Comparison of ENCODE assay signal across 25 cellular contexts in genomic region chr12:75981247-75981646, GRCh38. TPM values are rescaled to one million over a fixed set of nuclear protein-coding genes. Genes with fewer than 3 reads are reported as not detected.
DNase-seq lines count a peak whose midpoint lies in the region; TF ChIP-seq lines count a peak whose summit lies in the region.
"Had no signal": no experiment of that assay in that cellular context is flagged by ENCODE, and none has a peak within 500 bp of the region (broad histone marks: within the 10 kb centered on the region; RNA-seq: fewer than 3 reads in every experiment).

No MANE protein-coding gene starts in this region.

- peaks cover 51% of the 10 kb centered on the region for H3F3A ChIP-seq in PC-9 (ENCODE audit: insufficient read depth, low read depth)

- H3K4me1 Mint-ChIP-seq in nephron progenitor cell, result peaks cover 70% of the 10 kb centered on the region

- H3K4me2 ChIP-seq in PC-9, result no peak overlapping the region
- H3K4me2 ChIP-seq: KMS-11 had no signal

- H3K4me1 ChIP-seq in left ventricle myocardium inferior (peaks cover 39% of the 10 kb centered on the region), right atrium auricular region (peaks cover 0 to 40% of the 10 kb centered on the region in 2 donors), PC-9 (replicated peaks; ENCODE audit: insufficient read depth) (peaks cover 81% of the 10 kb centered on the region)

- intact Hi-C loops in left ventricle myocardium inferior (cut with micrococcal nuclease), result no loop called here
- intact Hi-C loops in PC-9 (cut with micrococcal nuclease; ENCODE audit: unreplicated experiment), result no loop called here

- in situ Hi-C loops in brain microvascular endothelial cell (cut with HindIII; ENCODE audit: low pct_ligation_motif_present, low sequenced_read_pairs), result no loop called here

- H3K4me3 ChIP-seq in left ventricle myocardium inferior (no peak overlapping the region), right atrium auricular region (no peak overlapping the region), PC-9 (no peak overlapping the region), brain microvascular endothelial cell (ENCODE audit: low read depth, low read length) (no peak overlapping the region)
- H3K4me3 ChIP-seq: mucosa of descending colon, spleen had no signal

- TF ChIP-seq CTCF in left ventricle myocardium inferior (IDR thresholded peaks at IDR 0.05; ENCODE audit: borderline replicate concordance) (no peak), right atrium auricular region (IDR thresholded peaks at IDR 0.05) (no peak), PC-9 (conservative IDR thresholded peaks at IDR 0.05) (no peak), brain microvascular endothelial cell (IDR thresholded peaks at IDR 0.05; ENCODE audit: low read depth, low read length, missing control alignments) (no peak), nephron progenitor cell (IDR thresholded peaks at IDR 0.05) (no peak)

- POLR2A ChIA-PET in PC-9 (lab: Charles Lee; ENCODE audit: unreplicated experiment), result no interaction called here

- H3K27me3 ChIP-seq in left ventricle myocardium inferior (ENCODE audit: low read depth) (no peaks in the 10 kb centered on the region), right atrium auricular region (no peaks in the 10 kb centered on the region), PC-9 (ENCODE audit: insufficient read depth, low read depth) (no peaks in the 10 kb centered on the region), brain microvascular endothelial cell (replicated peaks) (no peaks in the 10 kb centered on the region)
- H3K27me3 ChIP-seq: neutrophil, spleen had no signal

- no peak overlapping the region for H3K4me3 Mint-ChIP-seq in nephron progenitor cell
- H3K4me3 Mint-ChIP-seq: central memory CD8-positive, alpha-beta T cell; stimulated activated naive CD8-positive, alpha-beta T cell treated with anti-CD3 and anti-CD28 coated beads, Interleukin-15, amount 100 ng/mL, for 72 hours had no signal

- H3K9me3 Mint-ChIP-seq in nephron progenitor cell, result no peaks in the 10 kb centered on the region
- H3K9me3 Mint-ChIP-seq: central memory CD8-positive, alpha-beta T cell; stimulated activated naive CD8-positive, alpha-beta T cell treated with anti-CD3 and anti-CD28 coated beads, Interleukin-15, amount 100 ng/mL, for 72 hours had no signal

- H3K79me2 ChIP-seq in PC-9 (ENCODE audit: low read depth), result no peaks in the 10 kb centered on the region

- H3K36me3 ChIP-seq in left ventricle myocardium inferior (no peaks in the 10 kb centered on the region), right atrium auricular region (no peaks in the 10 kb centered on the region), PC-9 (ENCODE audit: low read depth) (no peaks in the 10 kb centered on the region), brain microvascular endothelial cell (replicated peaks) (no peaks in the 10 kb centered on the region)
- H3K36me3 ChIP-seq: neutrophil, spleen had no signal

- CTCF ChIA-PET in PC-9 (lab: Charles Lee), result interaction anchor here (1.1 kb wide), 1 partner anchor 32 kb away, joined by 7 read pairs; no protein-coding TSS in a partner anchor

- H3K9me3 ChIP-seq in left ventricle myocardium inferior (replicated peaks) (no peaks in the 10 kb centered on the region), right atrium auricular region (no peaks in the 10 kb centered on the region), PC-9 (ENCODE audit: insufficient read depth, low read depth) (no peaks in the 10 kb centered on the region)
- H3K9me3 ChIP-seq: mucosa of descending colon, neutrophil, spleen had no signal

- H3K27ac ChIP-seq in left ventricle myocardium inferior (replicated peaks) (peak overlapping the region; percentile 44), right atrium auricular region (peak overlapping the region in 1 of 2 donors; percentile 30), PC-9 (peak overlapping the region; percentile 99), brain microvascular endothelial cell (peak overlapping the region; percentile 81)
- H3K27ac ChIP-seq: KMS-11, neutrophil had no signal

- DNase-seq in left ventricle myocardium inferior, result no peak
- no peak for DNase-seq in right atrium auricular region (ENCODE audit: low spot score)
- no peak for DNase-seq in PC-9
- no peak for DNase-seq in brain microvascular endothelial cell
- peak; percentile 69 for DNase-seq in pulmonary artery endothelial cell (ENCODE audit: low read depth, low spot score)
- no peak for DNase-seq in OCI-M1 (lab: John Stamatoyannopoulos, UW)
- no peak for DNase-seq in nephron progenitor cell
- DNase-seq in T1000 (lab: John Stamatoyannopoulos, UW), result no peak
- DNase-seq: activated CD4-positive, alpha-beta T cell treated with anti-CD3 and anti-CD28 coated beads for 48 hours; activated CD8-positive, alpha-beta memory T cell treated with anti-CD3 and anti-CD28 coated beads, Interleukin-2, amount 50 U/mL, for 48 hours; activated gamma-delta T cell treated with Interleukin-2 at 50 U/mL for 16 hours; amniotic stem cell; CD4-positive, alpha-beta memory T cell; left cardiac atrium; mucosa of descending colon; NCI-H1930; NCI-H226; RPMI8226; spleen; stimulated activated CD4-positive, alpha-beta T cell treated with anti-CD3 and anti-CD28 coated beads, Interleukin-4, amount 100 ng/mL, for 24 hours; stimulated activated naive CD8-positive, alpha-beta T cell treated with anti-CD3 and anti-CD28 coated beads, Interleukin-15, amount 100 ng/mL, for 72 hours; trophoblast cell had no signal

- H3K9me2 ChIP-seq in PC-9 (ENCODE audit: insufficient read depth), result no peaks in the 10 kb centered on the region

- peaks cover 4% of the 10 kb centered on the region for H3K27me3 Mint-ChIP-seq in nephron progenitor cell (ENCODE audit: low read depth, poor library complexity)
- H3K27me3 Mint-ChIP-seq: CD4-positive, alpha-beta memory T cell; central memory CD8-positive, alpha-beta T cell; stimulated activated naive CD8-positive, alpha-beta T cell treated with anti-CD3 and anti-CD28 coated beads, Interleukin-15, amount 100 ng/mL, for 72 hours had no signal

- no TSS peak for BruUV-seq in PC-9 (replicated peaks; lab: Mats Ljungman, UMichigan)

- H2AFZ ChIP-seq in PC-9, result no peak overlapping the region

- no peaks in the 10 kb centered on the region for H4K20me1 ChIP-seq in PC-9 (ENCODE audit: insufficient read depth)

- H3K36me3 Mint-ChIP-seq in nephron progenitor cell (ENCODE audit: low read depth), result no peaks in the 10 kb centered on the region
- H3K36me3 Mint-ChIP-seq: CD4-positive, alpha-beta memory T cell had no signal

- no peak overlapping the region for H3K27ac Mint-ChIP-seq in nephron progenitor cell
- H3K27ac Mint-ChIP-seq: CD4-positive, alpha-beta memory T cell had no signal

RNA-seq across cellular contexts. Expression of gene PHLDA1, which starts 50.3 kb away (rescaled TPM):
- total RNA-seq in left ventricle myocardium inferior (22.8 TPM), right atrium auricular region (10 to 100 TPM in 1 of 2 donors, 1 to 10 TPM in 1; 6.7 to 22.2 TPM), PC-9 (2021) (29.1 and 38.3 TPM in 2 replicates), pulmonary artery endothelial cell (28.6 and 37.5 TPM in 2 replicates)
